ENCODE assay signal across 19 cellular contexts in genomic region chr1:163337631-163338030, GRCh38.
"Had no signal": no experiment of that assay in that cellular context is flagged by ENCODE, and none has a peak within 500 bp of the region (broad histone marks: within the 10 kb centered on the region; RNA-seq: fewer than 3 reads in every experiment).

No MANE protein-coding gene starts in this region.

- DNase-seq: activated CD4-positive, alpha-beta memory T cell treated with anti-CD3 and anti-CD28 coated beads, Interleukin-2, amount 10 ng/mL, durations not matched to agents 7 days and 5 days; activated effector memory CD4-positive, alpha-beta T cell treated with Interleukin-2 at 50 U/mL for 16 hours; activated naive CD4-positive, alpha-beta T cell treated with anti-CD3 and anti-CD28 coated beads, Interleukin-2, amount 50 U/mL, for 16 hours; activated T-cell treated with anti-CD3 and anti-CD28 coated beads, Interleukin-2, amount 50 U/mL, for 24 hours; amniotic stem cell; cerebellar nuclear complex; effector memory CD4-positive, alpha-beta T cell; hippocampal formation; left ventricle myocardium inferior; mesendoderm; natural killer cell; retina; stimulated activated CD4-positive, alpha-beta T cell treated with anti-CD3 and anti-CD28 coated beads, Interleukin-2, amount 100 ng/mL, for 48 hours; T-helper 1 cell; T1000; uterus; WERI-Rb-1 had no signal

- ATAC-seq: natural killer cell; stimulated activated memory B cell treated with anti-CD40 and anti-IgM and Interleukin-4, amounts not matched to agents 10 μg/mL and 1 μg/mL and 100 μg/mL, for 72 hours had no signal

- H3K9me3 ChIP-seq: left ventricle myocardium inferior, neutrophil, uterus had no signal

- H3K27ac ChIP-seq: left ventricle myocardium inferior, neutrophil, uterus, WERI-Rb-1 had no signal

- H3K4me3 ChIP-seq: left ventricle myocardium inferior, uterus had no signal

- H3K4me1 ChIP-seq: left ventricle myocardium inferior, uterus had no signal

- H3K36me3 ChIP-seq: left ventricle myocardium inferior, uterus had no signal

- H3K27me3 ChIP-seq: neutrophil, uterus had no signal
